6 cellular contexts compared by ENCODE assay signal in the genomic region with DNA sequence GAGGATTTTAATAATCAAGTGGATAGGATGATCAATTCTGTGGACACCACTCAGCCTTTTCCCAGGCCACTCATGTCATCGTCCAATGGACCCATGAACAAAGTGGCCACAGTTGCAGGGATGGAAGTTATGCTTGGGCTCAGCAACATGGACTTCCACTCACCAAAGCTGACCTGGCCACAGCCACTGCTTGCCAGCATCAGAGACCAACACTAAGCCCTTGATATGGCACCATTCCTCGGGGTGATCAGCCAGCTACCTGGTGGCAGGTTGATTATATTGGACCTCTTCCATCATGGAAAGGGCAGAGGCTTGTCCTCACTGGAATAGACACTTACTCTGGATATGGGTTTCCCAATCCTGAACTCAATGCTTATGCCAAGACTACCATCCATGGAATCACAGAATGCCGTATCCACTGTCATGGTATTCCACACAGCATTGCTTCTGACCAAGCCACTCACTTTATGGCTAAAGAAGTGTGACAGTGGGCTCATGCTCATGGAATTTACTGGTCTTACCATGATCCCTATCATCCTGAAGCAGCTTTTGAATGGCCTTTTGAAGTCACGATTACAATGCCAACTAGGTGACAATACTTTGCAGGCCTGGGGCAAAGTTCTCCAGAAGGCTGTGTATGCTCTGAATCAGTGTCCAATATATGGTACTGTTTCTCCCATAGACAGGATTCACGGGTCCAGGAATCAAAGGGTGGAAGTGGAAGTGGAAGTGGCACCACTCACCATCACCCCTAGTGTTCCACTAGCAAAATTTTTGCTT. TPM values are rescaled to one million over a fixed set of nuclear protein-coding genes. Genes with fewer than 3 reads are reported as not detected.
"Had no signal": no experiment of that assay in that cellular context is flagged by ENCODE, and none has a peak within 500 bp of the region (broad histone marks: within the 10 kb centered on the region; RNA-seq: fewer than 3 reads in every experiment).

No MANE protein-coding gene starts in this region.

RNA-seq across cellular contexts. Expression of a gene that starts 20.1 kb away (rescaled TPM):
- total RNA-seq: HepG2, HT-29, HT1080, IMR-90, K562 had no signal
- polyA plus RNA-seq: HepG2, IgD-negative memory B cell, IMR-90, K562 had no signal

RNA-seq across cellular contexts. Expression of a gene that starts 58.5 kb away (rescaled TPM):
- total RNA-seq: HT-29 had no signal
